In the genomic region with DNA sequence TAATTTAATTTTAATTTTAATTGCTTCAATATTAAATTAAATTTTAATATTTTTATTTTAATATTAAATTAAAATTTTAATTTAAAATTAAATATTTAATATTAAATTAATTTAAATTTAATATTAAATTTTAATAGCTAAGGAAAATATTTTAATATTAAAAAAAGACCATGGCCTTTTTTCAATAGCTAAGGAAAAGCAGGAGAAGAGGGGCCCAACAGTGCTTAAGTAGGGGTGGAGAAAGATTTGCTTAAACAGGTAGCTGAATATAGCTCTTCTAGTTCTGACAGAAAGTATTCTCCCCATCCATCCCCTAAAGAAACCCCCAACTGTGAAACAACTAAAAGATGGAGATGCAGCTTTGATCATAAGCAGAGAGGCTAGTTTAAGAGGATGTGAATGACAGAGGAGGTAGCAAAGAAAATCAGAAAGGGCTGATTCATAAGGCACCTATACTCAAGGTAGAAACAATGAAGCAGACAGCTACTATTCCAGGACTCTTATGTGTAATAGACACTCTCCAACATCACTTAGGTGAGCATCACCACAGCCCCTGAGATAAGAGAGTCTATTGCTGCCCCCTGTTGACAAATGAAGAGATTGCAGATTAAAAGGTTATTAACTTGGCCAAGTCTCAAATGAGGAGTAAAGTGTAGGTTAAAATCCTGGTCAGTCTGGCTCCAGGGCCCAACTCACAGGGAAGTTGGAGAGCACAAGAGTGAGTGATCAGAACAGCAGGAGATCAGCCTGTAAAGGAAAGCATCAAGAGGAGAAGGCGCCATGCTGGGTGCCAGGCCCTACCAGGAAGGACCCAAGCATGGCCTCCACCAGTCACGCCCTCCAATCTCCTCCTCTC, we compare ENCODE assay signal across 8 cellular contexts. TPM values are rescaled to one million over a fixed set of nuclear protein-coding genes. Genes with fewer than 3 reads are reported as not detected.
DNase-seq lines count a peak whose midpoint lies in the region; ATAC-seq and TF ChIP-seq lines count a peak whose summit lies in the region.

No MANE protein-coding gene starts in this region.

- H3K4me3 ChIP-seq in AG10803 (ENCODE audit: low read length): no peak overlapping the region
- H3K4me3 ChIP-seq in GM12875 (ENCODE audit: low read depth, low read length): no peak overlapping the region
- H3K4me3 ChIP-seq in NB4 (ENCODE audit: low read depth, low read length): no peak overlapping the region
- H3K4me3 ChIP-seq in RWPE2 (ENCODE audit: severe bottlenecking): no peak overlapping the region
- no peak overlapping the region for H3K4me3 ChIP-seq in lower lobe of right lung

- H3K27ac ChIP-seq in RWPE2 (ENCODE audit: poor library complexity, severe bottlenecking) (no peak overlapping the region), lower lobe of right lung (no peak overlapping the region)

- no peak for TF ChIP-seq POLR2A in NB4 (IDR thresholded peaks at IDR 0.05; ENCODE audit: extremely low read depth, insufficient read length)

- H3K27me3 ChIP-seq in RWPE2 (ENCODE audit: insufficient read depth, poor library complexity, severe bottlenecking) (no peaks in the 10 kb centered on the region), lower lobe of right lung (ENCODE audit: low read depth) (no peaks in the 10 kb centered on the region)

- peak; percentile 77 for ATAC-seq in RWPE2 (ENCODE audit: low read depth)
- ATAC-seq in lower lobe of right lung: peak; percentile 81 to 85
- no peak for ATAC-seq in HG02759 (IDR thresholded peaks at IDR 0.05; ENCODE audit: unreplicated experiment)
- ATAC-seq in HG02840 (IDR thresholded peaks at IDR 0.05; ENCODE audit: low FRiP score, unreplicated experiment): no peak

- H3K4me1 ChIP-seq in RWPE2 (ENCODE audit: insufficient read depth, poor library complexity, severe bottlenecking) (no peaks in the 10 kb centered on the region), lower lobe of right lung (peaks cover under 1% of the 10 kb centered on the region)

- DNase-seq in AG10803 (ENCODE audit: low read depth) (peak; percentile 52), NB4 (ENCODE audit: low read depth) (peak; percentile 72), RWPE2 (ENCODE audit: low spot score) (no peak), cerebellum (ENCODE audit: low spot score) (peak; percentile 72), lower lobe of right lung (no peak)

- intact Hi-C loops in lower lobe of right lung (cut with DNase I): loop anchor here (10.0 kb wide), 1 partner anchor 90 kb away; no protein-coding TSS in a partner anchor

- TF ChIP-seq CTCF in AG10803 (conservative IDR thresholded peaks at IDR 0.05; ENCODE audit: low read length) (peak; percentile 74), GM12875 (IDR thresholded peaks at IDR 0.05; ENCODE audit: borderline replicate concordance, insufficient read depth, low read depth, low read length) (peak; percentile 53; the same call in 1 of the 2 replicates), NB4 (IDR thresholded peaks at IDR 0.05; ENCODE audit: low read depth, low read length) (peak; percentile 40), RWPE2 (IDR thresholded peaks at IDR 0.05; ENCODE audit: poor library complexity, severe bottlenecking) (peak; percentile 78), lower lobe of right lung (IDR thresholded peaks at IDR 0.05) (peak; percentile 70)

- H3K36me3 ChIP-seq in RWPE2 (ENCODE audit: low read depth) (peaks cover 22% of the 10 kb centered on the region), lower lobe of right lung (peaks cover 58% of the 10 kb centered on the region)

- peaks cover 1% of the 10 kb centered on the region for H3K9me3 ChIP-seq in RWPE2 (ENCODE audit: severe bottlenecking)
- H3K9me3 ChIP-seq in lower lobe of right lung: no peaks in the 10 kb centered on the region

RNA-seq across cellular contexts. Expression of a gene that starts 7.8 kb away (rescaled TPM):
- total RNA-seq in cerebellum (35.2 TPM), lower lobe of right lung (300 TPM)

RNA-seq across cellular contexts. Expression of a gene that starts 8.8 kb away (rescaled TPM):
- total RNA-seq in cerebellum (0.18 TPM), lower lobe of right lung (0.86 TPM)

RNA-seq across cellular contexts. Expression of a gene that starts 18.2 kb away (rescaled TPM):
- total RNA-seq in cerebellum (2.1 TPM), lower lobe of right lung (13.4 TPM)

RNA-seq across cellular contexts. Expression of a gene that starts 31.2 kb away (rescaled TPM):
- 1.4 TPM for total RNA-seq in cerebellum
- total RNA-seq in lower lobe of right lung: 9.9 TPM

RNA-seq across cellular contexts. Expression of a gene that starts 39.3 kb away (rescaled TPM):
- total RNA-seq in cerebellum: not detected
- 7.7 TPM for total RNA-seq in lower lobe of right lung

Comparison
In these comparisons a context has a peak if more than half of its experiments do, and no peak if none do; other contexts are left out.
1. DNase-seq: peak in AG10803 (single experiment), NB4 (single experiment) and cerebellum (single experiment); none in RWPE2 (single experiment) and lower lobe of right lung (single experiment).
2. ATAC-seq: peak in RWPE2 (single experiment) and lower lobe of right lung (2 of 2); none in HG02759 (single experiment) and HG02840 (single experiment).
3. Peak in every context shown above with its lines, with median percentiles within 50 percentile points of each other: CTCF ChIP-seq.